Comparison of ENCODE assay signal across 20 cellular contexts in genomic region chr11:82828472-82828871, GRCh38.
DNase-seq lines count a peak whose midpoint lies in the region; ATAC-seq, FAIRE-seq and TF ChIP-seq lines count a peak whose summit lies in the region.
"Had no signal": no experiment of that assay in that cellular context is flagged by ENCODE, and none has a peak within 500 bp of the region (broad histone marks: within the 10 kb centered on the region; RNA-seq: fewer than 3 reads in every experiment).

No MANE protein-coding gene starts in this region.

- WGBS in HepG2 (ENCODE audit: low lambda C conversion rate), result 95% methylated on average over 1 of the region's 1 CpG
- 100% methylated on average over 1 of the region's 1 CpG for WGBS in right lobe of liver (ENCODE audit: insufficient coverage, low coverage, low lambda C conversion rate, missing lambda C conversion rate)
- no CpG with 5 or more reads among the region's 1 CpG for WGBS in IMR-90 (ENCODE audit: extremely low coverage in 2 of 2, insufficient read length in 1 of 2), 2 experiments
- WGBS in K562 (ENCODE audit: insufficient coverage, low coverage, missing lambda C conversion rate), result 86% methylated on average over 1 of the region's 1 CpG
- 96 to 100% methylated on average over 1 of the region's 1 CpG for WGBS in body of pancreas, 2 donors

- no peak overlapping the region for H4K8ac ChIP-seq in IMR-90 (ENCODE audit: low read depth in 2 of 2, low read length in 2 of 2)

- ATAC-seq in HepG2 (no peak), right lobe of liver (no peak), IMR-90 (ENCODE audit: low read depth) (no peak), K562 (no peak), body of pancreas (no peak)
- ATAC-seq: CD8-positive, alpha-beta T cell had no signal

- H2BK120ac ChIP-seq in IMR-90 (ENCODE audit: low read depth, low read length), result no peak overlapping the region

- H4K20me1 ChIP-seq in HepG2 (ENCODE audit: insufficient read depth, low read length) (no peaks in the 10 kb centered on the region), IMR-90 (ENCODE audit: insufficient read depth, low read length) (no peaks in the 10 kb centered on the region), K562 (replicated peaks; ENCODE audit: control insufficient read depth, insufficient read depth, low read length) (no peaks in the 10 kb centered on the region)
- H4K20me1 ChIP-seq: BLaER1 treated with 17β-estradiol and CSF1 and Interleukin-3, amounts not matched to agents 10 nM and 100 nM had no signal

- no peak for TF ChIP-seq RAD21 in HepG2 (CRISPR knock-in tag; IDR thresholded peaks at IDR 0.05)
- TF ChIP-seq RAD21 in IMR-90 (IDR thresholded peaks at IDR 0.05; ENCODE audit: low read length), result no peak
- no peak for TF ChIP-seq RAD21 in K562 (CRISPR knock-in tag; conservative IDR thresholded peaks at IDR 0.05 in 1 of 2, IDR thresholded peaks at IDR 0.05 in 1 of 2)

- no peak overlapping the region for H3K4me3 ChIP-seq in HepG2 (replicated peaks in 1 of 3; ENCODE audit: insufficient read depth in 1 of 3, low read depth in 2 of 3, low read length in 3 of 3)
- H3K4me3 ChIP-seq in right lobe of liver, result no peak overlapping the region
- no peak overlapping the region for H3K4me3 ChIP-seq in IMR-90 (ENCODE audit: insufficient read depth, low read depth, low read length)
- H3K4me3 ChIP-seq in K562, result no peak overlapping the region
- H3K4me3 ChIP-seq in body of pancreas, result no peak overlapping the region
- H3K4me3 ChIP-seq: BLaER1 treated with 17β-estradiol and CSF1 and Interleukin-3, amounts not matched to agents 10 nM and 100 nM had no signal

- no peak overlapping the region for H3K18ac ChIP-seq in IMR-90 (ENCODE audit: low read depth, low read length)

- H2BK20ac ChIP-seq in IMR-90 (ENCODE audit: low read depth, low read length), result no peak overlapping the region

- H3K79me1 ChIP-seq in IMR-90 (ENCODE audit: low read depth in 1 of 2, low read length in 2 of 2), result no peaks in the 10 kb centered on the region

- no peaks in the 10 kb centered on the region for H3K79me2 ChIP-seq in HepG2 (ENCODE audit: insufficient read depth, low read length)
- H3K79me2 ChIP-seq in K562 (ENCODE audit: control insufficient read depth, insufficient read depth, low read length), result no peaks in the 10 kb centered on the region

- H3K4me1 ChIP-seq in HepG2 (ENCODE audit: insufficient read depth, low read length) (peaks cover 28% of the 10 kb centered on the region), right lobe of liver (no peaks in the 10 kb centered on the region), IMR-90 (ENCODE audit: control insufficient read depth, insufficient read depth, low read length) (no peaks in the 10 kb centered on the region), K562 (replicated peaks in 1 of 2; ENCODE audit: control insufficient read depth in 2 of 2, insufficient read depth in 2 of 2, low read length in 2 of 2) (peaks cover 0 to 7% of the 10 kb centered on the region in 2 experiments; a peak in 2 of 5 replicates), body of pancreas (peaks cover 8% of the 10 kb centered on the region)

- H3K27ac ChIP-seq in HepG2 (ENCODE audit: extremely low read length, insufficient read depth, low read length), result no peak overlapping the region
- H3K27ac ChIP-seq in right lobe of liver, result no peak overlapping the region
- no peak overlapping the region for H3K27ac ChIP-seq in IMR-90 (ENCODE audit: insufficient read depth, low read length)
- H3K27ac ChIP-seq in K562 (ENCODE audit: extremely low read depth, low read depth, low read length), result no peak overlapping the region
- no peak overlapping the region for H3K27ac ChIP-seq in body of pancreas
- H3K27ac ChIP-seq: BLaER1 treated with 17β-estradiol and CSF1 and Interleukin-3, amounts not matched to agents 10 nM and 100 nM; C4-2B had no signal

- H2BK5ac ChIP-seq in IMR-90 (ENCODE audit: low read depth, low read length, poor library complexity, severe bottlenecking), result no peak overlapping the region

- no peaks in the 10 kb centered on the region for H3K9me1 ChIP-seq in IMR-90 (ENCODE audit: insufficient read depth, low read length)
- no peaks in the 10 kb centered on the region for H3K9me1 ChIP-seq in K562 (ENCODE audit: control insufficient read depth, insufficient read depth, low read length)

- H3K36me3 ChIP-seq in HepG2 (replicated peaks in 1 of 2; ENCODE audit: control insufficient read depth in 1 of 2, insufficient read depth in 2 of 2, low read length in 2 of 2) (no peaks in the 10 kb centered on the region; a peak in 1 of 5 replicates), right lobe of liver (no peaks in the 10 kb centered on the region), IMR-90 (ENCODE audit: control insufficient read depth, insufficient read depth, low read length) (peaks cover 2% of the 10 kb centered on the region; the same call in 1 of the 2 replicates), K562 (ENCODE audit: control insufficient read depth, insufficient read depth, low read length) (no peaks in the 10 kb centered on the region), body of pancreas (replicated peaks in 1 of 2; ENCODE audit: insufficient read depth in 1 of 2, low read depth in 2 of 2) (no peaks in the 10 kb centered on the region)

- POLR2A ChIA-PET in HepG2 (lab: Yijun Ruan, JAX), result no interaction called here
- POLR2A ChIA-PET in IMR-90 (lab: Charles Lee; ENCODE audit: unreplicated experiment), result no interaction called here
- POLR2A ChIA-PET in K562 (lab: Yijun Ruan, JAX), result no interaction called here

- intact Hi-C loops in HepG2 (cut with micrococcal nuclease; ENCODE audit: unreplicated experiment) (no loop called here), right lobe of liver (cut with DNase I) (no loop called here), IMR-90 (cut with micrococcal nuclease) (no loop called here), K562 (cut with micrococcal nuclease) (no loop called here), body of pancreas (cut with DNase I) (no loop called here)

- H3K4me2 ChIP-seq in HepG2 (ENCODE audit: low read depth, low read length), result no peak overlapping the region
- no peak overlapping the region for H3K4me2 ChIP-seq in IMR-90 (ENCODE audit: low read depth, low read length)
- H3K4me2 ChIP-seq in K562 (ENCODE audit: insufficient read depth, low read length), result no peak overlapping the region
- H3K4me2 ChIP-seq: BLaER1 treated with 17β-estradiol and CSF1 and Interleukin-3, amounts not matched to agents 10 nM and 100 nM had no signal

- no peak overlapping the region for H3K4ac ChIP-seq in IMR-90 (ENCODE audit: low read depth, low read length)

- no peak overlapping the region for H3K23ac ChIP-seq in IMR-90 (ENCODE audit: low read depth, low read length)

- TF ChIP-seq POLR2A in HepG2 (IDR thresholded peaks at IDR 0.05; ENCODE audit: insufficient read depth in 1 of 2, low read depth in 2 of 2, low read length in 2 of 2) (no peak), right lobe of liver (IDR thresholded peaks at IDR 0.05) (no peak), IMR-90 (IDR thresholded peaks at IDR 0.05; ENCODE audit: low read depth, low read length) (no peak), K562 (conservative IDR thresholded peaks at IDR 0.05) (no peak), body of pancreas (IDR thresholded peaks at IDR 0.05) (no peak)

- dilution Hi-C loops in IMR-90 (cut with HindIII; ENCODE audit: low sequenced_read_pairs, unreplicated experiment), result no loop called here

- in situ Hi-C loops in HepG2 (cut with HindIII; ENCODE audit: extremely low pct_ligation_motif_present, low pct_unique_long_range_greater_than_20kb) (no loop called here), IMR-90 (cut with MboI; ENCODE audit: low sequenced_read_pairs) (no loop called here), K562 (cut with MboI) (no loop called here)

- no peak overlapping the region for H4K91ac ChIP-seq in IMR-90 (ENCODE audit: insufficient read depth, low read depth, low read length)

- H3K9me3 ChIP-seq in HepG2 (ENCODE audit: low read length), result no peaks in the 10 kb centered on the region
- no peaks in the 10 kb centered on the region for H3K9me3 ChIP-seq in right lobe of liver
- no peaks in the 10 kb centered on the region for H3K9me3 ChIP-seq in IMR-90 (ENCODE audit: control insufficient read depth, insufficient read depth, low read length)
- H3K9me3 ChIP-seq in K562 (replicated peaks; ENCODE audit: control insufficient read depth, insufficient read depth, low read depth, low read length), result no peaks in the 10 kb centered on the region
- no peaks in the 10 kb centered on the region for H3K9me3 ChIP-seq in body of pancreas
- H3K9me3 ChIP-seq: BLaER1 treated with 17β-estradiol and CSF1 and Interleukin-3, amounts not matched to agents 10 nM and 100 nM; Caco-2 had no signal

- H3K56ac ChIP-seq in IMR-90 (ENCODE audit: extremely low read depth, insufficient read depth, low read length), result no peak overlapping the region

- CTCF ChIA-PET in HepG2 (lab: Yijun Ruan, JAX; ENCODE audit: low intra/inter-chr PET ratio, low total read pairs), result no interaction called here
- CTCF ChIA-PET in IMR-90 (lab: Yijun Ruan, JAX), result interaction anchor here (0.8 kb wide), 1 partner anchor 32 kb away, joined by 3 read pairs; no protein-coding TSS in a partner anchor
- CTCF ChIA-PET in K562 (lab: Yijun Ruan, JAX; ENCODE audit: low intra/inter-chr PET ratio), result no interaction called here

- H4K5ac ChIP-seq in IMR-90 (ENCODE audit: low read depth, low read length), result no peak overlapping the region

- H3K14ac ChIP-seq in IMR-90 (replicated peaks; ENCODE audit: low read depth, low read length), result no peak overlapping the region

- no TSS peak for BruUV-seq in HepG2 (replicated peaks; lab: Mats Ljungman, UMichigan)
- BruUV-seq in IMR-90 (replicated peaks; lab: Mats Ljungman, UMichigan), result no TSS peak
- no TSS peak for BruUV-seq in K562 (replicated peaks; lab: Mats Ljungman, UMichigan)

- no peaks in the 10 kb centered on the region for H3K27me3 ChIP-seq in HepG2 (ENCODE audit: control insufficient read depth in 1 of 2, insufficient read depth in 2 of 2, low read length in 2 of 2)
- no peaks in the 10 kb centered on the region for H3K27me3 ChIP-seq in right lobe of liver
- H3K27me3 ChIP-seq in IMR-90 (ENCODE audit: control insufficient read depth, insufficient read depth, low read length), result no peaks in the 10 kb centered on the region
- no peaks in the 10 kb centered on the region for H3K27me3 ChIP-seq in K562 (ENCODE audit: control insufficient read depth in 2 of 2, insufficient read depth in 2 of 2, low read length in 2 of 2)
- no peaks in the 10 kb centered on the region for H3K27me3 ChIP-seq in body of pancreas
- H3K27me3 ChIP-seq: BLaER1 treated with 17β-estradiol and CSF1 and Interleukin-3, amounts not matched to agents 10 nM and 100 nM had no signal

- no peak for DNase-seq in HepG2 (ENCODE audit: low spot score)
- DNase-seq in right lobe of liver, result no peak
- no peak for DNase-seq in IMR-90
- no peak for DNase-seq in K562 (ENCODE audit: extremely low read depth in 1 of 4, low spot score in 3 of 4)
- DNase-seq in body of pancreas, result no peak
- DNase-seq in RCC 7860 (ENCODE audit: low spot score), result no peak
- DNase-seq: 8988T; AML-193; Caco-2; Calu3; CD4-positive, alpha-beta T cell; CD8-positive, alpha-beta T cell; DMS79 treated with DMSO at 0.1 percent for 48 hours; GF-D8 had no signal

- no peak for TF ChIP-seq EP300 in HepG2 (IDR thresholded peaks at IDR 0.05; ENCODE audit: low read depth in 2 of 2, low read length in 2 of 2)
- TF ChIP-seq EP300 in HepG2 (CRISPR knock-in tag; IDR thresholded peaks at IDR 0.05; ENCODE audit: borderline replicate concordance), result no peak
- no peak for TF ChIP-seq EP300 in K562 (IDR thresholded peaks at IDR 0.05; ENCODE audit: low read length)

- no peak overlapping the region for H2AK9ac ChIP-seq in IMR-90 (replicated peaks; ENCODE audit: low read depth, low read length, poor library complexity)

- no peak overlapping the region for H2AFZ ChIP-seq in HepG2 (ENCODE audit: low read length)
- H2AFZ ChIP-seq in IMR-90 (replicated peaks; ENCODE audit: low read length, poor library complexity), result no peak overlapping the region
- H2AFZ ChIP-seq in K562 (ENCODE audit: low read depth, low read length), result no peak overlapping the region

- no peak overlapping the region for H2BK15ac ChIP-seq in IMR-90 (ENCODE audit: low read depth, low read length)

- FAIRE-seq in HepG2 (lab: Jason Lieb, UNC) (no peak), K562 (lab: Jason Lieb, UNC) (no peak), RCC 7860 (lab: Jason Lieb, UNC) (no peak)
- FAIRE-seq: A204.1, D721Med, G401.6, GM12891 had no signal

- H3K9ac ChIP-seq in HepG2 (ENCODE audit: insufficient read depth, low read depth, low read length), result no peak overlapping the region
- no peak overlapping the region for H3K9ac ChIP-seq in IMR-90 (ENCODE audit: low read depth, low read length)
- H3K9ac ChIP-seq in K562 (ENCODE audit: insufficient read depth in 1 of 2, low read depth in 2 of 2, low read length in 2 of 2), result no peak overlapping the region
- H3K9ac ChIP-seq: BLaER1 treated with 17β-estradiol and CSF1 and Interleukin-3, amounts not matched to agents 10 nM and 100 nM had no signal

- TF ChIP-seq CTCF in HepG2 (CRISPR knock-in tag; IDR thresholded peaks at IDR 0.05) (no peak), right lobe of liver (IDR thresholded peaks at IDR 0.05) (no peak), IMR-90 (conservative IDR thresholded peaks at IDR 0.05; ENCODE audit: low read depth, low read length) (no peak), K562 (IDR thresholded peaks at IDR 0.05 in 2 of 3, conservative IDR thresholded peaks at IDR 0.05 in 1 of 3; ENCODE audit: insufficient read depth in 2 of 3, low read depth in 1 of 3, low read length in 3 of 3) (no peak), body of pancreas (IDR thresholded peaks at IDR 0.05) (no peak)

- no peak overlapping the region for H2AK5ac ChIP-seq in IMR-90 (ENCODE audit: low read depth, low read length)

Comparison
In these comparisons a context has a peak if more than half of its experiments do, and no peak if none do; other contexts are left out.
1. Of the 241 proteins assayed by ChIP-seq in both HepG2 and K562: peak only in HepG2: none; only in K562: MAFG; in both: MAFF and MAFK; in neither: 238.